In genomic region chr10:123380491-123381085, GRCh38 we compare ENCODE assay signal across 9 cellular contexts.
A peak's percentile ranks its signal among the peaks of the same experiment; 100 is the strongest.
DNase-seq lines count a peak whose midpoint lies in the region; ATAC-seq, FAIRE-seq and TF ChIP-seq lines count a peak whose summit lies in the region.
"Had no signal": no experiment of that assay in that cellular context is flagged by ENCODE, and none has a peak within 500 bp of the region (broad histone marks: within the 10 kb centered on the region; RNA-seq: fewer than 3 reads in every experiment).

No MANE protein-coding gene starts in this region.

- ATAC-seq in HG03354 (IDR thresholded peaks at IDR 0.05; ENCODE audit: poor library complexity, severe bottlenecking, unreplicated experiment) (no peak), HG03571 (IDR thresholded peaks at IDR 0.05; ENCODE audit: unreplicated experiment) (no peak)
- ATAC-seq: mucosa of descending colon had no signal

- TF ChIP-seq CTCF in fibroblast of pulmonary artery (IDR thresholded peaks at IDR 0.05; ENCODE audit: low read length, missing control alignments), result peak; percentile 30

- no peak for TF ChIP-seq POLR2A in GM12891 (IDR thresholded peaks at IDR 0.05; ENCODE audit: low read depth, low read length)

- DNase-seq in GM12891 (ENCODE audit: insufficient read length, low spot score), result no peak
- DNase-seq in NOMO-1 (lab: John Stamatoyannopoulos, UW; ENCODE audit: unreplicated experiment in 2 of 2), result peak; percentile 36 to 51
- peak; percentile 34 for DNase-seq in fibroblast of pulmonary artery (ENCODE audit: low read depth)
- DNase-seq in stimulated activated CD4-positive, alpha-beta T cell treated with anti-CD3 and anti-CD28 coated beads, Interleukin-4, amount 100 ng/mL, for 24 hours, result no peak
- no peak for DNase-seq in iPS-NIHi11 (ENCODE audit: low spot score)
- DNase-seq: mucosa of descending colon had no signal

- FAIRE-seq in A204.1 (lab: Jason Lieb, UNC) (peak; percentile 89), GM12891 (lab: Jason Lieb, UNC) (peak; percentile 79)

- H3K4me3 ChIP-seq in fibroblast of pulmonary artery (replicated peaks; ENCODE audit: low read depth, low read length), result no peak overlapping the region
- H3K4me3 ChIP-seq: mucosa of descending colon had no signal

TF ChIP-seq in GM12891, 5 proteins besides CTCF, POLR2A, EP300 and RAD21:
- no peak for TF ChIP-seq TAF1 (IDR thresholded peaks at IDR 0.05; ENCODE audit: low read depth, low read length)
- peak; percentile 48 for TF ChIP-seq SPI1 (IDR thresholded peaks at IDR 0.05; ENCODE audit: low read depth, low read length)

Comparison
In these comparisons a context has a peak if more than half of its experiments do, and no peak if none do; other contexts are left out.
1. DNase-seq: peak in NOMO-1 (2 of 2) and fibroblast of pulmonary artery (single experiment); none in GM12891 (single experiment), stimulated activated CD4-positive, alpha-beta T cell treated with anti-CD3 and anti-CD28 coated beads, Interleukin-4, amount 100 ng/mL, for 24 hours (single experiment) and iPS-NIHi11 (single experiment).